9 cellular contexts compared by ENCODE assay signal in the genomic region with DNA sequence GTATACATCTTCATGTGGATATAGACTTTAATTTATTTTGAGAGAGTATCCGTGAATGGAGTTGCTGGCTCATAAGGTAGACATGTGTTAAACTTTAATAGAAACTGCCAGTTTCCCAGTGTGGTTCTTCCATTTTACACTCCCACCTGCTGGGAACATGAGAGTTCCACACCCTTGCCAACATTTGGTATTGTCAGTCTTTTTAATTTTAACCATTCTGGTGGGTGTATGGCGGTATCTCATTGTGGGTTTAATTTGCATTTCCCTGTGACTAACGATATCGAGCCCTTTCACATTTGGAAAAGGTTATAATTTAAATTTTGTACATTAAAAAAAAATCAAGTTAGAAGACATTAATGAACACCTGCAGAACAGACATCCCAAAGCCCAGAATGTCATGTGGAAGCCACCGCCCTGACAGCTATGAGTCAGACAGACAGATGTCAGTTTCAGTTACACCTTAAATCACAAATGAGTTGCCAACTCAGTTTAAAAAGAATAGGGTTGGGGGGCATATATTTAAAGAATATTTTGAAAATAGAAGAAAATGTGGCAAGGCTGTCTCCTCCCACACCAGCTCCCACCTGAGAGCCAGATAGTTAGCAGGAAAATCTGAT. TPM values are rescaled to one million over a fixed set of nuclear protein-coding genes. Genes with fewer than 3 reads are reported as not detected.
DNase-seq lines count a peak whose midpoint lies in the region; ATAC-seq, FAIRE-seq and TF ChIP-seq lines count a peak whose summit lies in the region.
"Had no signal": no experiment of that assay in that cellular context is flagged by ENCODE, and none has a peak within 500 bp of the region (broad histone marks: within the 10 kb centered on the region; RNA-seq: fewer than 3 reads in every experiment).

No MANE protein-coding gene starts in this region.

- no peaks in the 10 kb centered on the region for H4K20me1 ChIP-seq in astrocyte (ENCODE audit: insufficient read depth, low read length)

- DNase-seq in CD8-positive, alpha-beta memory T cell = no peak
- DNase-seq in astrocyte (ENCODE audit: low read depth) = peak; percentile 11
- peak; percentile 42 for DNase-seq in stimulated activated CD4-positive, alpha-beta T cell treated with anti-CD3 and anti-CD28 coated beads, Interleukin-1b, Interleukin-23, amount 100 ng/mL, for 48 hours
- DNase-seq in SIG-M5 treated with dmso at 0.1 percent for 504 hours (lab: John Stamatoyannopoulos, UW; ENCODE audit: unreplicated experiment) = no peak
- no peak for DNase-seq in WTC11 (ENCODE audit: low spot score)
- no peak for DNase-seq in RKO (ENCODE audit: low spot score)

- H3K27me3 Mint-ChIP-seq in CD8-positive, alpha-beta memory T cell = peaks cover 4 to 5% of the 10 kb centered on the region in 2 donors
- H3K27me3 Mint-ChIP-seq in astrocyte (ENCODE audit: low read depth, unreplicated experiment) (no peaks in the 10 kb centered on the region), WTC11 (ENCODE audit: low read depth) (no peaks in the 10 kb centered on the region; the same call in 1 of the 2 replicates)

- no peak for TF ChIP-seq CTCF in astrocyte (IDR thresholded peaks at IDR 0.05; ENCODE audit: insufficient read depth, low read depth, low read length)
- no peak for TF ChIP-seq CTCF in WTC11 (IDR thresholded peaks at IDR 0.05)

- H3K4me1 Mint-ChIP-seq in CD8-positive, alpha-beta memory T cell = peaks cover 10 to 21% (median 18%) of the 10 kb centered on the region in 3 donors
- H3K4me1 Mint-ChIP-seq in astrocyte (ENCODE audit: low read depth, unreplicated experiment) (peaks cover 52% of the 10 kb centered on the region), WTC11 (peaks cover 7% of the 10 kb centered on the region)

- POLR2A ChIA-PET in CD8-positive, alpha-beta memory T cell (lab: Charles Lee) = no interaction called here
- POLR2A ChIA-PET in WTC11 (lab: Charles Lee) = no interaction called here

- peak overlapping the region in 4 of 7 donors; percentile 41 to 67 (median 56) for H3K4me3 Mint-ChIP-seq in CD8-positive, alpha-beta memory T cell
- no peak overlapping the region for H3K4me3 Mint-ChIP-seq in astrocyte (ENCODE audit: unreplicated experiment)
- no peak overlapping the region for H3K4me3 Mint-ChIP-seq in WTC11

- peak overlapping the region; percentile 25 for H3K27ac ChIP-seq in CD8-positive, alpha-beta memory T cell (ENCODE audit: low read depth, low read length)
- H3K27ac ChIP-seq in astrocyte (ENCODE audit: low read depth, low read length) = peak overlapping the region; percentile 34

- no peaks in the 10 kb centered on the region for H3K36me3 ChIP-seq in CD8-positive, alpha-beta memory T cell (ENCODE audit: insufficient read depth, low read length)
- H3K36me3 ChIP-seq in astrocyte (ENCODE audit: insufficient read depth, low read length) = no peaks in the 10 kb centered on the region

- CTCF ChIA-PET in CD8-positive, alpha-beta memory T cell (lab: Charles Lee) = no interaction called here
- CTCF ChIA-PET in WTC11 (lab: Charles Lee) = no interaction called here

- no peak overlapping the region for H3K27ac Mint-ChIP-seq in CD8-positive, alpha-beta memory T cell
- H3K27ac Mint-ChIP-seq in astrocyte (ENCODE audit: unreplicated experiment) (peak overlapping the region; percentile 70), WTC11 (no peak overlapping the region)

- H3K4me2 ChIP-seq in astrocyte (ENCODE audit: low read length) = peak overlapping the region; percentile 77

- no peaks in the 10 kb centered on the region for H3K9me3 ChIP-seq in CD8-positive, alpha-beta memory T cell (ENCODE audit: low read length)
- H3K9me3 ChIP-seq in astrocyte (ENCODE audit: insufficient read depth, low read depth, low read length) = no peaks in the 10 kb centered on the region

- peak overlapping the region; percentile 52 for H3K9ac ChIP-seq in astrocyte (ENCODE audit: low read length)

- H3K4me1 ChIP-seq in CD8-positive, alpha-beta memory T cell (ENCODE audit: insufficient read depth, low read length) = peaks cover 7% of the 10 kb centered on the region
- peaks cover 32% of the 10 kb centered on the region for H3K4me1 ChIP-seq in astrocyte (ENCODE audit: insufficient read depth, low read length)

- no peaks in the 10 kb centered on the region for H3K79me2 ChIP-seq in astrocyte (ENCODE audit: insufficient read depth, low read length)

- peak; percentile 74 for ATAC-seq in GM19397 (IDR thresholded peaks at IDR 0.05; ENCODE audit: unreplicated experiment)
- ATAC-seq in HG03354 (IDR thresholded peaks at IDR 0.05; ENCODE audit: poor library complexity, severe bottlenecking, unreplicated experiment) = peak; percentile 87
- no peak for ATAC-seq in WTC11

- peak overlapping the region; percentile 22 for H2AFZ ChIP-seq in astrocyte (ENCODE audit: low read depth, low read length)

- no peak overlapping the region for H3K4me3 ChIP-seq in CD8-positive, alpha-beta memory T cell (ENCODE audit: low read length)
- H3K4me3 ChIP-seq in astrocyte (ENCODE audit: insufficient read depth, low read depth, low read length) = no peak overlapping the region

- H3K27me3 ChIP-seq in CD8-positive, alpha-beta memory T cell (ENCODE audit: insufficient read depth, low read length, poor library complexity, severe bottlenecking) = no peaks in the 10 kb centered on the region
- H3K27me3 ChIP-seq in astrocyte (ENCODE audit: insufficient read depth, low read length) = no peaks in the 10 kb centered on the region

- FAIRE-seq in astrocyte (lab: Jason Lieb, UNC) = no peak
- FAIRE-seq: H1 had no signal

- no peaks in the 10 kb centered on the region for H3K9me3 Mint-ChIP-seq in CD8-positive, alpha-beta memory T cell
- H3K9me3 Mint-ChIP-seq in astrocyte (ENCODE audit: unreplicated experiment) = peaks cover 6% of the 10 kb centered on the region
- H3K9me3 Mint-ChIP-seq in WTC11 = peaks cover 15% of the 10 kb centered on the region

- peaks cover 0 to 2% (median under 1%) of the 10 kb centered on the region in 3 donors for H3K36me3 Mint-ChIP-seq in CD8-positive, alpha-beta memory T cell
- H3K36me3 Mint-ChIP-seq in astrocyte (ENCODE audit: low read depth, unreplicated experiment) = peaks cover 2% of the 10 kb centered on the region
- no peaks in the 10 kb centered on the region for H3K36me3 Mint-ChIP-seq in WTC11

TF ChIP-seq in WTC11, 78 proteins besides CTCF, POLR2A, EP300 and RAD21 (continues in another document):
- TF ChIP-seq, protein P1, sequence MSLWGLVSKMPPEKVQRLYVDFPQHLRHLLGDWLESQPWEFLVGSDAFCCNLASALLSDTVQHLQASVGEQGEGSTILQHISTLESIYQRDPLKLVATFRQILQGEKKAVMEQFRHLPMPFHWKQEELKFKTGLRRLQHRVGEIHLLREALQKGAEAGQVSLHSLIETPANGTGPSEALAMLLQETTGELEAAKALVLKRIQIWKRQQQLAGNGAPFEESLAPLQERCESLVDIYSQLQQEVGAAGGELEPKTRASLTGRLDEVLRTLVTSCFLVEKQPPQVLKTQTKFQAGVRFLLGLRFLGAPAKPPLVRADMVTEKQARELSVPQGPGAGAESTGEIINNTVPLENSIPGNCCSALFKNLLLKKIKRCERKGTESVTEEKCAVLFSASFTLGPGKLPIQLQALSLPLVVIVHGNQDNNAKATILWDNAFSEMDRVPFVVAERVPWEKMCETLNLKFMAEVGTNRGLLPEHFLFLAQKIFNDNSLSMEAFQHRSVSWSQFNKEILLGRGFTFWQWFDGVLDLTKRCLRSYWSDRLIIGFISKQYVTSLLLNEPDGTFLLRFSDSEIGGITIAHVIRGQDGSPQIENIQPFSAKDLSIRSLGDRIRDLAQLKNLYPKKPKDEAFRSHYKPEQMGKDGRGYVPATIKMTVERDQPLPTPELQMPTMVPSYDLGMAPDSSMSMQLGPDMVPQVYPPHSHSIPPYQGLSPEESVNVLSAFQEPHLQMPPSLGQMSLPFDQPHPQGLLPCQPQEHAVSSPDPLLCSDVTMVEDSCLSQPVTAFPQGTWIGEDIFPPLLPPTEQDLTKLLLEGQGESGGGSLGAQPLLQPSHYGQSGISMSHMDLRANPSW (CRISPR knock-in tag; conservative IDR thresholded peaks at IDR 0.05; ENCODE audit: low read depth) = no peak
- TF ChIP-seq JAZF1 (CRISPR knock-in tag; IDR thresholded peaks at IDR 0.05) = no peak
- no peak for TF ChIP-seq RELA (CRISPR knock-in tag; IDR thresholded peaks at IDR 0.05; ENCODE audit: borderline replicate concordance)
- TF ChIP-seq, protein P2, sequence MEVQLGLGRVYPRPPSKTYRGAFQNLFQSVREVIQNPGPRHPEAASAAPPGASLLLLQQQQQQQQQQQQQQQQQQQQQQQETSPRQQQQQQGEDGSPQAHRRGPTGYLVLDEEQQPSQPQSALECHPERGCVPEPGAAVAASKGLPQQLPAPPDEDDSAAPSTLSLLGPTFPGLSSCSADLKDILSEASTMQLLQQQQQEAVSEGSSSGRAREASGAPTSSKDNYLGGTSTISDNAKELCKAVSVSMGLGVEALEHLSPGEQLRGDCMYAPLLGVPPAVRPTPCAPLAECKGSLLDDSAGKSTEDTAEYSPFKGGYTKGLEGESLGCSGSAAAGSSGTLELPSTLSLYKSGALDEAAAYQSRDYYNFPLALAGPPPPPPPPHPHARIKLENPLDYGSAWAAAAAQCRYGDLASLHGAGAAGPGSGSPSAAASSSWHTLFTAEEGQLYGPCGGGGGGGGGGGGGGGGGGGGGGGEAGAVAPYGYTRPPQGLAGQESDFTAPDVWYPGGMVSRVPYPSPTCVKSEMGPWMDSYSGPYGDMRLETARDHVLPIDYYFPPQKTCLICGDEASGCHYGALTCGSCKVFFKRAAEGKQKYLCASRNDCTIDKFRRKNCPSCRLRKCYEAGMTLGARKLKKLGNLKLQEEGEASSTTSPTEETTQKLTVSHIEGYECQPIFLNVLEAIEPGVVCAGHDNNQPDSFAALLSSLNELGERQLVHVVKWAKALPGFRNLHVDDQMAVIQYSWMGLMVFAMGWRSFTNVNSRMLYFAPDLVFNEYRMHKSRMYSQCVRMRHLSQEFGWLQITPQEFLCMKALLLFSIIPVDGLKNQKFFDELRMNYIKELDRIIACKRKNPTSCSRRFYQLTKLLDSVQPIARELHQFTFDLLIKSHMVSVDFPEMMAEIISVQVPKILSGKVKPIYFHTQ (CRISPR knock-in tag; IDR thresholded peaks at IDR 0.05) = no peak
- TF ChIP-seq ELF4 (CRISPR knock-in tag; IDR thresholded peaks at IDR 0.05; ENCODE audit: low read depth) = no peak
- TF ChIP-seq ZNF263 (CRISPR knock-in tag; IDR thresholded peaks at IDR 0.05; ENCODE audit: low read depth) = no peak

RNA-seq across cellular contexts. Expression of a gene that starts 36.9 kb away (rescaled TPM):
- total RNA-seq in CD8-positive, alpha-beta memory T cell = 10 to 100 TPM; 29.6 to 32.7 TPM
- polyA plus RNA-seq in CD8-positive, alpha-beta memory T cell = 0.06 TPM
- total RNA-seq in astrocyte = 13.5 and 22.7 TPM in 2 replicates
- 5.4 to 9.2 TPM (median 5.9 TPM) in 3 replicates for total RNA-seq in WTC11 (2021)

Comparison
In these comparisons a context has a peak if more than half of its experiments do, and no peak if none do; other contexts are left out.
1. DNase-seq: peak in astrocyte (single experiment) and stimulated activated CD4-positive, alpha-beta T cell treated with anti-CD3 and anti-CD28 coated beads, Interleukin-1b, Interleukin-23, amount 100 ng/mL, for 48 hours (single experiment); none in CD8-positive, alpha-beta memory T cell (0 of 5), SIG-M5 treated with dmso at 0.1 percent for 504 hours (single experiment), WTC11 (single experiment) and RKO (single experiment).
2. H3K4me3 Mint-ChIP-seq: peak in CD8-positive, alpha-beta memory T cell (4 of 7); none in astrocyte (single experiment) and WTC11 (single experiment).